Comparison of ENCODE assay signal across 2 cellular contexts in genomic region chr10:102863660-102864059, GRCh38.
TF ChIP-seq lines count a peak whose summit lies in the region.

No MANE protein-coding gene starts in this region.

TF ChIP-seq in SK-N-SH treated with all-trans-retinoic acid at 6 μM for 48 hours, 23 proteins besides CTCF, POLR2A, EP300 and RAD21 (continued from another document):
- peak; percentile 64; the same call in 1 of the 2 replicates for TF ChIP-seq CREB5 (CRISPR knock-in tag; IDR thresholded peaks at IDR 0.05; ENCODE audit: low read depth)
- peak; percentile 74 for TF ChIP-seq ISL1 (CRISPR knock-in tag; IDR thresholded peaks at IDR 0.05)

TF ChIP-seq in SK-N-SH, 30 proteins besides CTCF, POLR2A, EP300 and RAD21 (continued from another document):
- TF ChIP-seq RCOR1 (IDR thresholded peaks at IDR 0.05; ENCODE audit: low read length) (no peak), TAF1 (IDR thresholded peaks at IDR 0.05; ENCODE audit: borderline replicate concordance, low read depth, low read length) (no peak), SIN3A (IDR thresholded peaks at IDR 0.05; ENCODE audit: borderline replicate concordance, low read depth, low read length) (no peak), NRF1 (IDR thresholded peaks at IDR 0.05; ENCODE audit: low read depth, low read length) (no peak), REST (IDR thresholded peaks at IDR 0.05; ENCODE audit: low read depth, low read length) (no peak), MXI1 (IDR thresholded peaks at IDR 0.05; ENCODE audit: low read depth, low read length) (no peak), GATA2 (CRISPR knock-in tag; IDR thresholded peaks at IDR 0.05) (no peak), CHD2 (IDR thresholded peaks at IDR 0.05; ENCODE audit: low read length, partially characterized antibody) (no peak), RXRA (IDR thresholded peaks at IDR 0.05; ENCODE audit: borderline replicate concordance, low read depth) (no peak), USF1 (IDR thresholded peaks at IDR 0.05; ENCODE audit: borderline replicate concordance, low read depth) (no peak), TEAD4 (IDR thresholded peaks at IDR 0.05; ENCODE audit: borderline replicate concordance, insufficient read depth) (no peak), TCF12 (IDR thresholded peaks at IDR 0.05) (no peak), FOSL2 (IDR thresholded peaks at IDR 0.05; ENCODE audit: borderline replicate concordance, low read depth) (no peak), POLR2AphosphoS5 (IDR thresholded peaks at IDR 0.05; ENCODE audit: low read depth, low read length) (no peak)
- TF ChIP-seq, protein P1, sequence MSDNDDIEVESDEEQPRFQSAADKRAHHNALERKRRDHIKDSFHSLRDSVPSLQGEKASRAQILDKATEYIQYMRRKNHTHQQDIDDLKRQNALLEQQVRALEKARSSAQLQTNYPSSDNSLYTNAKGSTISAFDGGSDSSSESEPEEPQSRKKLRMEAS (IDR thresholded peaks at IDR 0.05; ENCODE audit: low read depth): no peak
